ENCODE assay signal across 1 cellular context in the genomic region with DNA sequence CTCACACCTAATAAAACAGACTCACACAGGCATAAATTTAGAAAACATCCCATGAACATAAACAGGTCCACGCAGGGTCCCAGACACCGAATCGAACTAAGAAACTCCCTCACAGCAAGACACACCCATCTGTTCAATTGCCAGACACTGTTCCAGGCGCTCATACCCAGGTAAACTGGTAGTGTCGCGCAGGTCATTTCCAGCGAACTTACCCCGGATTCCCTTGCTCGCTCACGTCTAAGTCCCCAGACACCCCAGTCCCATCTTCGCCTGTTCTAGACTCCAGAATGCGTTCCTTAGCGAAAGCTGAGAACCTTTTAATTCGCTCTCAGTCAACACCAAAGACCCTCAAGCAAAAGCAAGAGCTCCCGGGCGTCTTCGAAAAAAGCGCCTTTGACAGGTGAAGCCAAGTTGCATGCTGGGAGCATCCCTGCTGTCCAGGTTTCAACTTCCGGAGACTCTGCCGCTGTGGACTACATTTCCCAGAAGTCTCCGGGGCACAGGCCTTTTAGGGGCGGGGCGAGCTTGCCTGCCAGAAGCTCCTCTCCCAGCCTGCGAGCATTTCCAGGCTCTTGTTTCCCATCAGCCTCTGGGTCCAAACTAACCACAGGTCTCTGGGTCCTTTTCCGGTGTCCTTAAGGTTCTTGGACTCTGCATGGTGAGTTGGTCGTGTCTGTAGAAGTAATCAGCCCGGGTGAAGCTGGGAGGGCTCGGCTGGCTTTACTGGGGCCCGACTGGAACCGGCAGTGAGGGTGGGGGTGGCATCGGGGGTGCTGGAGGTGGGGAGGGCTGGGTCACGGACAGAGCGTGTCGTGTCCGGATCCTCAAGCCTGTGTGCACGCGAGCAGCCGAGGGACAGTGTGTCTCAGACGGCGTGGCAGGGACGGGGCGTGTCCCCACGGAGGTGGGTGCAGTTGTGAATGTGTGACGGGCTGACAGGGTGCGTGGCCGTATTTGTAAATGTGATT.
TF ChIP-seq lines count a peak whose summit lies in the region.

A gene (plus strand): TSS at position 535 of the 968 bp plus-strand sequence. CDS start 6,184 bp downstream, outside the sequence.

TF ChIP-seq in H1, 55 proteins besides CTCF, POLR2A, EP300 and RAD21 (continued from another document):
- TF ChIP-seq, protein P1, sequence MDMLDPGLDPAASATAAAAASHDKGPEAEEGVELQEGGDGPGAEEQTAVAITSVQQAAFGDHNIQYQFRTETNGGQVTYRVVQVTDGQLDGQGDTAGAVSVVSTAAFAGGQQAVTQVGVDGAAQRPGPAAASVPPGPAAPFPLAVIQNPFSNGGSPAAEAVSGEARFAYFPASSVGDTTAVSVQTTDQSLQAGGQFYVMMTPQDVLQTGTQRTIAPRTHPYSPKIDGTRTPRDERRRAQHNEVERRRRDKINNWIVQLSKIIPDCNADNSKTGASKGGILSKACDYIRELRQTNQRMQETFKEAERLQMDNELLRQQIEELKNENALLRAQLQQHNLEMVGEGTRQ (IDR thresholded peaks at IDR 0.05; ENCODE audit: low read length) = no peak
- TF ChIP-seq PHF8 (conservative IDR thresholded peaks at IDR 0.05; ENCODE audit: low read depth, low read length) (no peak), TBP (IDR thresholded peaks at IDR 0.05; ENCODE audit: low read depth, low read length) (peak; percentile 45; the same call in 1 of the 2 replicates), CTBP2 (IDR thresholded peaks at IDR 0.05; ENCODE audit: borderline replicate concordance, insufficient read depth, insufficient read length, low read length) (no peak), MAFK (IDR thresholded peaks at IDR 0.05; ENCODE audit: low read depth, low read length) (no peak), SIRT6 (IDR thresholded peaks at IDR 0.05; ENCODE audit: low read length) (no peak), SP4 (IDR thresholded peaks at IDR 0.05; ENCODE audit: low read length) (no peak), TCF12 (IDR thresholded peaks at IDR 0.05; ENCODE audit: low read depth, low read length) (0 out of 2 replicates have a peak, but pooled peaks have one; percentile 8), RFX5 (IDR thresholded peaks at IDR 0.05; ENCODE audit: borderline replicate concordance, low read depth, low read length) (no peak), KDM1A (IDR thresholded peaks at IDR 0.05; ENCODE audit: borderline replicate concordance, low read length) (no peak), GTF2F1 (IDR thresholded peaks at IDR 0.05; ENCODE audit: borderline replicate concordance, low read depth, low read length) (no peak), KDM5A (IDR thresholded peaks at IDR 0.05; ENCODE audit: low read length) (no peak), RNF2 (IDR thresholded peaks at IDR 0.05; ENCODE audit: borderline replicate concordance, low read depth, low read length, missing control alignments, poor library complexity, severe bottlenecking) (peak; percentile 44), KDM4A (IDR thresholded peaks at IDR 0.05; ENCODE audit: low read depth, low read length, severe bottlenecking) (peak; percentile 56), SP1 (IDR thresholded peaks at IDR 0.05; ENCODE audit: low read depth, low read length) (peak; percentile 68; the same call in 1 of the 2 replicates), RXRA (IDR thresholded peaks at IDR 0.05; ENCODE audit: insufficient read depth, low read depth, low read length) (no peak), TAF7 (optimal IDR thresholded peaks at IDR 0.05; ENCODE audit: borderline replicate concordance, low read depth, low read length) (peak; percentile 53), CREB1 (IDR thresholded peaks at IDR 0.05) (no peak), BRCA1 (IDR thresholded peaks at IDR 0.05; ENCODE audit: low read depth, low read length) (no peak), SIX5 (IDR thresholded peaks at IDR 0.05; ENCODE audit: low read depth, low read length) (peak; percentile 82), SIN3A (conservative IDR thresholded peaks at IDR 0.05 in 1 of 2, IDR thresholded peaks at IDR 0.05 in 1 of 2; ENCODE audit: low read depth in 1 of 2, low read length in 2 of 2) (peak in 1 of 2 experiments; percentile 77; a peak in 1 of 4 replicates), HDAC2 (IDR thresholded peaks at IDR 0.05; ENCODE audit: borderline replicate concordance in 1 of 2, low read depth in 2 of 2, low read length in 2 of 2) (no peak), CBX5 (IDR thresholded peaks at IDR 0.05; ENCODE audit: low read depth, low read length) (no peak), EGR1 (IDR thresholded peaks at IDR 0.05; ENCODE audit: borderline replicate concordance, low read depth, low read length) (no peak)
- TF ChIP-seq, protein P2, sequence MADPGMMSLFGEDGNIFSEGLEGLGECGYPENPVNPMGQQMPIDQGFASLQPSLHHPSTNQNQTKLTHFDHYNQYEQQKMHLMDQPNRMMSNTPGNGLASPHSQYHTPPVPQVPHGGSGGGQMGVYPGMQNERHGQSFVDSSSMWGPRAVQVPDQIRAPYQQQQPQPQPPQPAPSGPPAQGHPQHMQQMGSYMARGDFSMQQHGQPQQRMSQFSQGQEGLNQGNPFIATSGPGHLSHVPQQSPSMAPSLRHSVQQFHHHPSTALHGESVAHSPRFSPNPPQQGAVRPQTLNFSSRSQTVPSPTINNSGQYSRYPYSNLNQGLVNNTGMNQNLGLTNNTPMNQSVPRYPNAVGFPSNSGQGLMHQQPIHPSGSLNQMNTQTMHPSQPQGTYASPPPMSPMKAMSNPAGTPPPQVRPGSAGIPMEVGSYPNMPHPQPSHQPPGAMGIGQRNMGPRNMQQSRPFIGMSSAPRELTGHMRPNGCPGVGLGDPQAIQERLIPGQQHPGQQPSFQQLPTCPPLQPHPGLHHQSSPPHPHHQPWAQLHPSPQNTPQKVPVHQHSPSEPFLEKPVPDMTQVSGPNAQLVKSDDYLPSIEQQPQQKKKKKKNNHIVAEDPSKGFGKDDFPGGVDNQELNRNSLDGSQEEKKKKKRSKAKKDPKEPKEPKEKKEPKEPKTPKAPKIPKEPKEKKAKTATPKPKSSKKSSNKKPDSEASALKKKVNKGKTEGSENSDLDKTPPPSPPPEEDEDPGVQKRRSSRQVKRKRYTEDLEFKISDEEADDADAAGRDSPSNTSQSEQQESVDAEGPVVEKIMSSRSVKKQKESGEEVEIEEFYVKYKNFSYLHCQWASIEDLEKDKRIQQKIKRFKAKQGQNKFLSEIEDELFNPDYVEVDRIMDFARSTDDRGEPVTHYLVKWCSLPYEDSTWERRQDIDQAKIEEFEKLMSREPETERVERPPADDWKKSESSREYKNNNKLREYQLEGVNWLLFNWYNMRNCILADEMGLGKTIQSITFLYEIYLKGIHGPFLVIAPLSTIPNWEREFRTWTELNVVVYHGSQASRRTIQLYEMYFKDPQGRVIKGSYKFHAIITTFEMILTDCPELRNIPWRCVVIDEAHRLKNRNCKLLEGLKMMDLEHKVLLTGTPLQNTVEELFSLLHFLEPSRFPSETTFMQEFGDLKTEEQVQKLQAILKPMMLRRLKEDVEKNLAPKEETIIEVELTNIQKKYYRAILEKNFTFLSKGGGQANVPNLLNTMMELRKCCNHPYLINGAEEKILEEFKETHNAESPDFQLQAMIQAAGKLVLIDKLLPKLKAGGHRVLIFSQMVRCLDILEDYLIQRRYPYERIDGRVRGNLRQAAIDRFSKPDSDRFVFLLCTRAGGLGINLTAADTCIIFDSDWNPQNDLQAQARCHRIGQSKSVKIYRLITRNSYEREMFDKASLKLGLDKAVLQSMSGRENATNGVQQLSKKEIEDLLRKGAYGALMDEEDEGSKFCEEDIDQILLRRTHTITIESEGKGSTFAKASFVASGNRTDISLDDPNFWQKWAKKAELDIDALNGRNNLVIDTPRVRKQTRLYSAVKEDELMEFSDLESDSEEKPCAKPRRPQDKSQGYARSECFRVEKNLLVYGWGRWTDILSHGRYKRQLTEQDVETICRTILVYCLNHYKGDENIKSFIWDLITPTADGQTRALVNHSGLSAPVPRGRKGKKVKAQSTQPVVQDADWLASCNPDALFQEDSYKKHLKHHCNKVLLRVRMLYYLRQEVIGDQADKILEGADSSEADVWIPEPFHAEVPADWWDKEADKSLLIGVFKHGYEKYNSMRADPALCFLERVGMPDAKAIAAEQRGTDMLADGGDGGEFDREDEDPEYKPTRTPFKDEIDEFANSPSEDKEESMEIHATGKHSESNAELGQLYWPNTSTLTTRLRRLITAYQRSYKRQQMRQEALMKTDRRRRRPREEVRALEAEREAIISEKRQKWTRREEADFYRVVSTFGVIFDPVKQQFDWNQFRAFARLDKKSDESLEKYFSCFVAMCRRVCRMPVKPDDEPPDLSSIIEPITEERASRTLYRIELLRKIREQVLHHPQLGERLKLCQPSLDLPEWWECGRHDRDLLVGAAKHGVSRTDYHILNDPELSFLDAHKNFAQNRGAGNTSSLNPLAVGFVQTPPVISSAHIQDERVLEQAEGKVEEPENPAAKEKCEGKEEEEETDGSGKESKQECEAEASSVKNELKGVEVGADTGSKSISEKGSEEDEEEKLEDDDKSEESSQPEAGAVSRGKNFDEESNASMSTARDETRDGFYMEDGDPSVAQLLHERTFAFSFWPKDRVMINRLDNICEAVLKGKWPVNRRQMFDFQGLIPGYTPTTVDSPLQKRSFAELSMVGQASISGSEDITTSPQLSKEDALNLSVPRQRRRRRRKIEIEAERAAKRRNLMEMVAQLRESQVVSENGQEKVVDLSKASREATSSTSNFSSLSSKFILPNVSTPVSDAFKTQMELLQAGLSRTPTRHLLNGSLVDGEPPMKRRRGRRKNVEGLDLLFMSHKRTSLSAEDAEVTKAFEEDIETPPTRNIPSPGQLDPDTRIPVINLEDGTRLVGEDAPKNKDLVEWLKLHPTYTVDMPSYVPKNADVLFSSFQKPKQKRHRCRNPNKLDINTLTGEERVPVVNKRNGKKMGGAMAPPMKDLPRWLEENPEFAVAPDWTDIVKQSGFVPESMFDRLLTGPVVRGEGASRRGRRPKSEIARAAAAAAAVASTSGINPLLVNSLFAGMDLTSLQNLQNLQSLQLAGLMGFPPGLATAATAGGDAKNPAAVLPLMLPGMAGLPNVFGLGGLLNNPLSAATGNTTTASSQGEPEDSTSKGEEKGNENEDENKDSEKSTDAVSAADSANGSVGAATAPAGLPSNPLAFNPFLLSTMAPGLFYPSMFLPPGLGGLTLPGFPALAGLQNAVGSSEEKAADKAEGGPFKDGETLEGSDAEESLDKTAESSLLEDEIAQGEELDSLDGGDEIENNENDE (IDR thresholded peaks at IDR 0.05; ENCODE audit: insufficient replicate concordance, low read length) = no peak
- TF ChIP-seq, protein P3, sequence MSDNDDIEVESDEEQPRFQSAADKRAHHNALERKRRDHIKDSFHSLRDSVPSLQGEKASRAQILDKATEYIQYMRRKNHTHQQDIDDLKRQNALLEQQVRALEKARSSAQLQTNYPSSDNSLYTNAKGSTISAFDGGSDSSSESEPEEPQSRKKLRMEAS (IDR thresholded peaks at IDR 0.05) = peak; percentile 67; the same call in 1 of the 2 replicates
TF ChIP-seq in H1: peak in this region for 14.
